ENCODE assay signal across 8 cellular contexts in the genomic region with DNA sequence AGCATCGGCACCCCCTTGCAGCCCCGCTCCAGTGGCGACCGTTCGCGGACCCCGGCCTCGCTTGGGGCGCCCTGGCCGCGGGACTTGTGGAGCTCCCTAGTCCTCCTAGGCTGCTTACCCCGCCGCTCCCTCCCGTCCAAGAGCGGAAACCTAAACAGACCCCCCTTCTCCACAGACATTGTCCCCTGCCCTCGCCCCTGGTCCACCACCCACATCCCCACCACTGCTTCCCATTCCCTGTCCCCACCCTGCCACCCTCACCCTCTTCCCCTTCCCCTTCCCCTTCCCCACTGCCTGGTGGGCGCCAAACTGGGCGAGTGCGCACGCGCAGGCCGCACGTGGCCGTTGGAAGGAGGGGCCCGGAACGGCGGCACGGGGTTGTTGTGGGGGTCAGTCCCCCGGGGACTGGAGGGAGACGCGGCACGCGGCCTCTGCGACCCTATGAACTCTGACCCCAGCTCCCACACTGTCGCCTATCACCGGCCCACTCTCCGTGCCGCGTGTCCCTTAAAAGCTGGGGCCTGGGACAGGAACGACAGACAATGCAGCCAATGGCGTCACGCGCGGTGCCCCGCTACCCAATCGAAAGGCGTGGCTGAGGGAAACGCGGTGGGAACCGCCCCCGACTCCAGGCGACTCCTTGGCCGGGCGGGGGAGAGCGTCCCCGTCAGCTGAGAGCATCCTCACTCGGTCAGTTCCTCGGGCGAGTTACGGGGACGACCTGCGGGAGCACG. TPM values are rescaled to one million over a fixed set of nuclear protein-coding genes. Genes with fewer than 3 reads are reported as not detected.
DNase-seq lines count a peak whose midpoint lies in the region; ATAC-seq and TF ChIP-seq lines count a peak whose summit lies in the region.

A gene (plus strand): TSS at position 667 of the 734 bp plus-strand sequence. CDS start 103 bp downstream, outside the sequence.

- no TSS peak for BruUV-seq in Caco-2 (replicated peaks; lab: Mats Ljungman, UMichigan)

- POLR2A ChIA-PET in Caco-2 (lab: Charles Lee): no interaction called here

- no peak for TF ChIP-seq CTCF in Caco-2 (IDR thresholded peaks at IDR 0.05; ENCODE audit: insufficient read depth in 1 of 2, low read depth in 1 of 2, low read length in 1 of 2, severe bottlenecking in 1 of 2, unreplicated experiment in 1 of 2)

- H3K36me3 ChIP-seq in Caco-2 (ENCODE audit: control insufficient read depth, insufficient read depth, low read length): no peaks in the 10 kb centered on the region

- H3K4me3 Mint-ChIP-seq in Caco-2 (ENCODE audit: unreplicated experiment): no peak within 1 kb of the TSS

- peaks cover 3% of the 10 kb centered on the region for H3K27me3 Mint-ChIP-seq in Caco-2 (ENCODE audit: insufficient read depth, unreplicated experiment)

- peak within 1 kb of the TSS; percentile 52 for H3K27ac ChIP-seq in substantia nigra (ENCODE audit: low read depth, low read length, poor library complexity, severe bottlenecking)

- intact Hi-C loops in Caco-2 (cut with micrococcal nuclease; ENCODE audit: unreplicated experiment): no loop called here

- TF ChIP-seq POLR2A in Raji (IDR thresholded peaks at IDR 0.05; ENCODE audit: insufficient read depth, low read depth, low read length): peak; percentile 34

- H3K9me3 Mint-ChIP-seq in Caco-2 (ENCODE audit: unreplicated experiment): no peaks in the 10 kb centered on the region

- H3K4me1 ChIP-seq in Caco-2: no peaks in the 10 kb centered on the region

- H3K4me3 ChIP-seq in Caco-2 (ENCODE audit: low read depth, low read length): no peak within 1 kb of the TSS

- CTCF ChIA-PET in Caco-2 (lab: Charles Lee): interaction anchor here (0.6 kb wide), 1 partner anchor 55 kb away, joined by 4 read pairs; a partner anchor contains a TSS

- H3K27me3 ChIP-seq in Caco-2 (replicated peaks; ENCODE audit: control insufficient read depth, insufficient read depth, low read length): no peaks in the 10 kb centered on the region

- no peaks in the 10 kb centered on the region for H3K4me1 Mint-ChIP-seq in Caco-2 (ENCODE audit: low read depth, unreplicated experiment)

- ATAC-seq in GM21447 (IDR thresholded peaks at IDR 0.05; ENCODE audit: unreplicated experiment): peak; percentile 92

- DNase-seq in Caco-2 (no peak), KG1 (lab: John Stamatoyannopoulos, UW) (peak; percentile 88), glomerular endothelial cell (ENCODE audit: extremely low read depth, low read depth, low spot score) (peak; percentile 45), nucleus accumbens (lab: John Stamatoyannopoulos, UW) (peak; percentile 70 to 98 (median 92)), substantia nigra (lab: John Stamatoyannopoulos, UW) (peak; percentile 71 to 96 (median 91))
- peak; percentile 79 to 92 (median 86) for DNase-seq in activated naive CD4-positive, alpha-beta T cell (lab: John Stamatoyannopoulos, UW)

- peak within 1 kb of the TSS; percentile 4 for H3K27ac Mint-ChIP-seq in Caco-2 (ENCODE audit: unreplicated experiment)

- H3K36me3 Mint-ChIP-seq in Caco-2 (ENCODE audit: insufficient read depth, unreplicated experiment): no peaks in the 10 kb centered on the region

- 0 out of 2 replicates have a peak, but pooled peaks cover 1% of the 10 kb centered on the region for H3K9me3 ChIP-seq in Caco-2

RNA-seq across cellular contexts. Expression of the gene that starts here (rescaled TPM):
- total RNA-seq in Caco-2 (2022) (not detected in 2 replicates), glomerular endothelial cell (0.63 TPM in 1 of 2 replicates, not detected in the other)

Comparison
In these comparisons a context has a peak if more than half of its experiments do, and no peak if none do; other contexts are left out.
1. Peak in DNase-seq in glomerular endothelial cell; RNA of the gene not detected or under 1 TPM.
2. DNase-seq: peak in KG1 (single experiment), activated naive CD4-positive, alpha-beta T cell (4 of 4), nucleus accumbens (56 of 56) and substantia nigra (49 of 49); none in Caco-2 (0 of 2).